ENCODE assay signal across 8 cellular contexts in genomic region chr5:50711280-50711679, GRCh38. TPM values are rescaled to one million over a fixed set of nuclear protein-coding genes. Genes with fewer than 3 reads are reported as not detected.
DNase-seq lines count a peak whose midpoint lies in the region; ATAC-seq and TF ChIP-seq lines count a peak whose summit lies in the region.

No MANE protein-coding gene starts in this region.

- H3K4me1 Mint-ChIP-seq in GM23338, result peaks cover 49% of the 10 kb centered on the region
- peaks cover 63% of the 10 kb centered on the region for H3K4me1 Mint-ChIP-seq in activated CD4-positive, alpha-beta T cell treated with anti-CD3 and anti-CD28 coated beads, Interleukin-2, amount 10 ng/mL, durations not matched to agents 7 days and 5 days

- POLR2A ChIA-PET in activated CD4-positive, alpha-beta T cell treated with anti-CD3 and anti-CD28 coated beads, Interleukin-2, amount 10 ng/mL, durations not matched to agents 7 days and 5 days (lab: Charles Lee), result no interaction called here

- H3K79me2 ChIP-seq in GM23338 (replicated peaks; ENCODE audit: insufficient read depth), result peaks cover 92% of the 10 kb centered on the region

- TF ChIP-seq CTCF in GM23338 (conservative IDR thresholded peaks at IDR 0.05; ENCODE audit: low read depth in 2 of 2), result no peak
- TF ChIP-seq CTCF in LNCaP clone FGC (IDR thresholded peaks at IDR 0.05; ENCODE audit: control insufficient read depth, extremely low read depth, insufficient read depth), result no peak
- TF ChIP-seq CTCF in fibroblast of villous mesenchyme (IDR thresholded peaks at IDR 0.05; ENCODE audit: insufficient read depth, low read depth, low read length), result no peak
- no peak for TF ChIP-seq CTCF in omental fat pad (IDR thresholded peaks at IDR 0.05)

- H3K27ac ChIP-seq in GM23338 (ENCODE audit: low read depth), result no peak overlapping the region

- 0 out of 2 replicates have a peak, but pooled peaks cover 11% of the 10 kb centered on the region for H4K20me1 ChIP-seq in GM23338 (replicated peaks; ENCODE audit: insufficient read depth)

- H2AFZ ChIP-seq in GM23338, result no peak overlapping the region

- H3K27me3 Mint-ChIP-seq in GM23338 (ENCODE audit: insufficient read depth, low read depth, poor library complexity), result peaks cover 2% of the 10 kb centered on the region
- H3K27me3 Mint-ChIP-seq in activated CD4-positive, alpha-beta T cell treated with anti-CD3 and anti-CD28 coated beads, Interleukin-2, amount 10 ng/mL, durations not matched to agents 7 days and 5 days, result no peaks in the 10 kb centered on the region

- H3K4me2 ChIP-seq in GM23338, result no peak overlapping the region

- no peaks in the 10 kb centered on the region for H3K36me3 Mint-ChIP-seq in GM23338 (ENCODE audit: low read depth)
- peaks cover 22% of the 10 kb centered on the region for H3K36me3 Mint-ChIP-seq in activated CD4-positive, alpha-beta T cell treated with anti-CD3 and anti-CD28 coated beads, Interleukin-2, amount 10 ng/mL, durations not matched to agents 7 days and 5 days (ENCODE audit: low read depth)

- H3K4me3 ChIP-seq in GM23338 (no peak overlapping the region), LNCaP clone FGC (ENCODE audit: low read depth, low read length) (peak overlapping the region; percentile 23; the same call in 1 of the 2 replicates), fibroblast of villous mesenchyme (ENCODE audit: low read depth, low read length) (no peak overlapping the region)

- no peaks in the 10 kb centered on the region for H3K9me2 ChIP-seq in GM23338 (ENCODE audit: insufficient read depth)

- 0 out of 2 replicates have a peak overlapping the region, but pooled peaks have one; percentile 26 for H3K27ac Mint-ChIP-seq in GM23338
- peak overlapping the region; percentile 93 for H3K27ac Mint-ChIP-seq in activated CD4-positive, alpha-beta T cell treated with anti-CD3 and anti-CD28 coated beads, Interleukin-2, amount 10 ng/mL, durations not matched to agents 7 days and 5 days

- no peaks in the 10 kb centered on the region for H3K27me3 ChIP-seq in GM23338 (ENCODE audit: insufficient read depth)

- H3K4me1 ChIP-seq in GM23338 (ENCODE audit: insufficient read depth), result peaks cover 15% of the 10 kb centered on the region

- CTCF ChIA-PET in activated CD4-positive, alpha-beta T cell treated with anti-CD3 and anti-CD28 coated beads, Interleukin-2, amount 10 ng/mL, durations not matched to agents 7 days and 5 days (lab: Charles Lee), result interaction anchor here (0.7 to 1.2 kb wide), 3 partner anchors 9 to 12 kb away, joined by 3 to 4 read pairs (median 3); no protein-coding TSS in a partner anchor

- DNase-seq in GM23338 (ENCODE audit: low spot score) (no peak), LNCaP clone FGC (ENCODE audit: low read depth) (no peak), fibroblast of villous mesenchyme (ENCODE audit: low read depth) (peak; percentile 30), OCI-M2 (lab: John Stamatoyannopoulos, UW; ENCODE audit: unreplicated experiment) (no peak), omental fat pad (ENCODE audit: low spot score) (no peak)
- DNase-seq in activated CD4-positive, alpha-beta T cell treated with anti-CD3 and anti-CD28 coated beads, Interleukin-2, amount 10 ng/mL, durations not matched to agents 7 days and 5 days, result peak; percentile 80
- DNase-seq in stimulated activated CD4-positive, alpha-beta T cell treated with anti-CD3 and anti-CD28 coated beads, Interleukin-4, amount 100 ng/mL, for 24 hours, result peak; percentile 66

- ATAC-seq in GM18498 (IDR thresholded peaks at IDR 0.05; ENCODE audit: unreplicated experiment) (peak; percentile 97), GM23338 (peak; percentile 74), omental fat pad (ENCODE audit: low FRiP score) (no peak)

- H3K9me3 Mint-ChIP-seq in GM23338, result no peaks in the 10 kb centered on the region
- H3K9me3 Mint-ChIP-seq in activated CD4-positive, alpha-beta T cell treated with anti-CD3 and anti-CD28 coated beads, Interleukin-2, amount 10 ng/mL, durations not matched to agents 7 days and 5 days, result no peaks in the 10 kb centered on the region

- H3K36me3 ChIP-seq in GM23338 (ENCODE audit: insufficient read depth), result no peaks in the 10 kb centered on the region

- no peak overlapping the region for H3K4me3 Mint-ChIP-seq in GM23338
- peak overlapping the region; percentile 70 for H3K4me3 Mint-ChIP-seq in activated CD4-positive, alpha-beta T cell treated with anti-CD3 and anti-CD28 coated beads, Interleukin-2, amount 10 ng/mL, durations not matched to agents 7 days and 5 days

- H3F3A ChIP-seq in GM23338 (replicated peaks; ENCODE audit: low read depth), result no peaks in the 10 kb centered on the region

TF ChIP-seq in GM23338, 12 proteins besides CTCF, POLR2A, EP300 and RAD21 (continues in another document):
- no peak for TF ChIP-seq JUNB (IDR thresholded peaks at IDR 0.05; ENCODE audit: unreplicated experiment)
- TF ChIP-seq ZNF462 (CRISPR knock-in tag; IDR thresholded peaks at IDR 0.05), result no peak
- no peak for TF ChIP-seq ZNF114 (CRISPR knock-in tag; IDR thresholded peaks at IDR 0.05)
- TF ChIP-seq NANOG (IDR thresholded peaks at IDR 0.05; ENCODE audit: borderline replicate concordance), result no peak
- no peak for TF ChIP-seq ZNF331 (CRISPR knock-in tag; IDR thresholded peaks at IDR 0.05; ENCODE audit: low read depth)
- TF ChIP-seq EZH2 (IDR thresholded peaks at IDR 0.05; ENCODE audit: low read depth, unreplicated experiment), result no peak
- TF ChIP-seq CREB1 (CRISPR knock-in tag; IDR thresholded peaks at IDR 0.05; ENCODE audit: low read depth), result no peak

RNA-seq across cellular contexts. Expression of gene PARP8, which starts 44.8 kb away (rescaled TPM):
- 21.8 and 25.0 TPM in 2 replicates for total RNA-seq in GM23338 (2014; rRNA removed; shearing (Covaris generic))
- polyA plus RNA-seq in GM23338 (2016; fragmentation: Nextera tagmentation; extraction: Ambion mirVana), result 12.6 and 13.0 TPM in 2 replicates
- 100 to 1,000 TPM; 100 to 110 TPM for total RNA-seq in activated CD4-positive, alpha-beta T cell treated with anti-CD3 and anti-CD28 coated beads, Interleukin-2, amount 10 ng/mL, durations not matched to agents 7 days and 5 days
- total RNA-seq in fibroblast of villous mesenchyme, result 11.3 and 12.5 TPM in 2 replicates
- 10 to 100 TPM; 28.9 to 38.1 (median 29.7) TPM for total RNA-seq in omental fat pad

Comparison
In these comparisons a context has a peak if more than half of its experiments do, and no peak if none do; other contexts are left out.
1. DNase-seq: peak in activated CD4-positive, alpha-beta T cell treated with anti-CD3 and anti-CD28 coated beads, Interleukin-2, amount 10 ng/mL, durations not matched to agents 7 days and 5 days (single experiment), fibroblast of villous mesenchyme (single experiment) and stimulated activated CD4-positive, alpha-beta T cell treated with anti-CD3 and anti-CD28 coated beads, Interleukin-4, amount 100 ng/mL, for 24 hours (single experiment); none in GM23338 (single experiment), LNCaP clone FGC (single experiment), OCI-M2 (single experiment) and omental fat pad (single experiment).